In genomic region chr10:12469345-12469744, GRCh38 we compare ENCODE assay signal across 23 cellular contexts.
"Had no signal": no experiment of that assay in that cellular context is flagged by ENCODE, and none has a peak within 500 bp of the region (broad histone marks: within the 10 kb centered on the region; RNA-seq: fewer than 3 reads in every experiment).

No MANE protein-coding gene starts in this region.

- H3K36me3 Mint-ChIP-seq: immature natural killer cell, naive B cell had no signal

- H3K9me3 ChIP-seq: esophagus squamous epithelium, mucosa of descending colon, psoas muscle, transverse colon, vagina had no signal

- H3K4me3 Mint-ChIP-seq: activated naive CD8-positive, alpha-beta T cell; activated T-cell treated with anti-CD3 and anti-CD28 coated beads, Interleukin-2, amount 50 U/mL, for 72 hours; effector memory CD8-positive, alpha-beta T cell; immature natural killer cell; memory B cell had no signal

- H3K36me3 ChIP-seq: cardiac muscle cell, esophagus squamous epithelium, transverse colon, vagina had no signal

- H3K27me3 ChIP-seq: cardiac muscle cell, esophagus squamous epithelium, transverse colon, vagina had no signal

- H3K4me1 ChIP-seq: psoas muscle, vagina had no signal

- H3K4me3 ChIP-seq: cardiac muscle cell, esophagus squamous epithelium, mucosa of descending colon, psoas muscle, transverse colon, vagina had no signal

- H3K27me3 Mint-ChIP-seq: activated naive CD8-positive, alpha-beta T cell; effector memory CD8-positive, alpha-beta T cell; memory B cell; naive B cell had no signal

- H3K9me3 Mint-ChIP-seq: activated T-cell treated with anti-CD3 and anti-CD28 coated beads, Interleukin-2, amount 50 U/mL, for 72 hours; effector memory CD8-positive, alpha-beta T cell; immature natural killer cell; memory B cell had no signal

- DNase-seq: activated CD4-positive, alpha-beta T cell treated with anti-CD3 and anti-CD28 coated beads for 1 hour; activated CD8-positive, alpha-beta memory T cell treated with anti-CD3 and anti-CD28 coated beads for 24 hours; activated CD8-positive, alpha-beta memory T cell treated with anti-CD3 and anti-CD28 coated beads, Interleukin-2, amount 50 U/mL, for 48 hours; activated gamma-delta T cell treated with Interleukin-2 at 50 U/mL for 16 hours; activated T-cell treated with anti-CD3 and anti-CD28 coated beads, Interleukin-2, amount 50 U/mL, for 72 hours; dermis blood vessel endothelial cell; effector memory CD8-positive, alpha-beta T cell; esophagus squamous epithelium; immature natural killer cell; kidney glomerular epithelial cell; mucosa of descending colon; naive B cell; psoas muscle; right cardiac atrium; stimulated activated CD4-positive, alpha-beta T cell treated with anti-CD3 and anti-CD28 coated beads, Interleukin-2, amount 100 ng/mL, for 24 hours; stimulated activated naive CD8-positive, alpha-beta T cell treated with anti-CD3 and anti-CD28 coated beads, Interleukin-15, Interleukin-2, amounts not matched to agents 100 U/mL and 50 U/mL, for 24 hours; substantia nigra; transverse colon had no signal

- H3K27ac Mint-ChIP-seq: activated naive CD8-positive, alpha-beta T cell; activated T-cell treated with anti-CD3 and anti-CD28 coated beads, Interleukin-2, amount 50 U/mL, for 72 hours had no signal

- H3K27ac ChIP-seq: cardiac muscle cell, esophagus squamous epithelium, psoas muscle, transverse colon, vagina, VCaP had no signal
